ENCODE assay signal across 20 cellular contexts in the genomic region with DNA sequence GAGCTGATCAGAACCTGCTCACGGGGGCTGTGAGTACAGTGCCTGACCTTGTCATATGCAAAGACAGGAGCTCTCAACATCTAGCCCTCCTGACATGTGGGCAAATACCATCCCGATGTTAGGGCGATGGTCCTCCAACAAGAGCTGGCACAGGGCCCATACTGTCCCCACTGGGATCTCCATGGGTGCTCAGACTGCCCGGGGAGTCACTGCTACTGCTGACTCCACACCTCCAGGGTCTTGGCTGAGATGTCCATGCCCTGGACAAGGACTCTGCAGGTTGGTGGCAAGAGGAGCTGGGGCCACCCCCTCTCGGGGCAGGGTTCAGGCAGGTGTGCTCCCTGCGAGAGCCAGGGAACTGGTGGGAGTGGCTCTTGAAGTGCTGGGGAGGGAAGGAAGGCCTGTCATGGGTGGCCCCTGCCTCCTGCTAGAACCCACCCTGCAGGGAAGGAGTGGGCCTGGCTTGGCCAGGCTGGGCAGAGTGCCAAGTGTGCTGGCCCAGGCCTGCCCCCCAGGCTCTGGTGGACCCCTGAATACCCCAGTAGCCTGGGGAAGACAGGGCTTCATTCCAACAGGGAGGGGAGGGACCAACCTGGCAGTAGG. TPM values are rescaled to one million over a fixed set of nuclear protein-coding genes. Genes with fewer than 3 reads are reported as not detected.
A peak's percentile ranks its signal among the peaks of the same experiment; 100 is the strongest.
DNase-seq lines count a peak whose midpoint lies in the region; ATAC-seq and TF ChIP-seq lines count a peak whose summit lies in the region.
"Had no signal": no experiment of that assay in that cellular context is flagged by ENCODE, and none has a peak within 500 bp of the region (broad histone marks: within the 10 kb centered on the region; RNA-seq: fewer than 3 reads in every experiment).

No MANE protein-coding gene starts in this region.

- H3K27me3 ChIP-seq in esophagus muscularis mucosa: no peaks in the 10 kb centered on the region

- peak; percentile 10 for ATAC-seq in mucosa of descending colon
- no peak for ATAC-seq in GM18498 (IDR thresholded peaks at IDR 0.05; ENCODE audit: unreplicated experiment)
- ATAC-seq: activated CD8-positive, alpha-beta T cell treated with anti-CD3 and anti-CD28 coated beads, Interleukin-2, amount 10 ng/mL, durations not matched to agents 7 days and 5 days; activated T-helper 17 cell treated with anti-CD3 and anti-CD28 coated beads, Interleukin-2, amount 50 U/mL, for 72 hours; stimulated activated naive CD8-positive, alpha-beta T cell treated with anti-CD3 and anti-CD28 coated beads, Interleukin-15, Interleukin-2, amounts not matched to agents 100 U/mL and 50 U/mL, for 24 hours had no signal

- TF ChIP-seq POLR2A in esophagus muscularis mucosa (IDR thresholded peaks at IDR 0.05; ENCODE audit: low read depth): no peak

- peaks cover 52 to 84% (median 80%) of the 10 kb centered on the region in 4 donors for H3K4me1 ChIP-seq in esophagus muscularis mucosa
- H3K4me1 ChIP-seq in mucosa of descending colon (ENCODE audit: low read depth): peaks cover 17% of the 10 kb centered on the region

- 51% methylated on average over 5 of the region's 6 CpGs for WGBS in esophagus muscularis mucosa

- peak; percentile 48 for DNase-seq in NCI-H345 (lab: John Stamatoyannopoulos, UW)
- DNase-seq in esophagus muscularis mucosa (ENCODE audit: extremely low spot score): no peak
- peak in 1 of 3 donors; percentile 40 for DNase-seq in mucosa of descending colon
- DNase-seq in superior temporal gyrus (ENCODE audit: extremely low spot score): peak; percentile 49
- no peak for DNase-seq in NCI-H187 (lab: John Stamatoyannopoulos, UW)
- no peak for DNase-seq in GM03348 (ENCODE audit: low spot score)
- DNase-seq in activated CD8-positive, alpha-beta memory T cell treated with anti-CD3 and anti-CD28 coated beads, Interleukin-2, amount 50 U/mL, for 48 hours: no peak
- DNase-seq: activated CD8-positive, alpha-beta T cell treated with anti-CD3 and anti-CD28 coated beads, Interleukin-2, amount 10 ng/mL, durations not matched to agents 7 days and 5 days; Calu3; effector CD4-positive, alpha-beta T cell; GF-D8; mesendoderm; NCI-H1694 treated with DMSO at 0.1 percent for 48 hours; NCI-H524 treated with DMSO at 0.1 percent for 48 hours; PC-3; stimulated activated naive CD8-positive, alpha-beta T cell treated with anti-CD3 and anti-CD28 coated beads, Interleukin-15, Interleukin-2, amounts not matched to agents 100 U/mL and 50 U/mL, for 24 hours had no signal

- peaks cover 20 to 77% (median 59%) of the 10 kb centered on the region in 4 donors for H3K36me3 ChIP-seq in esophagus muscularis mucosa
- H3K36me3 ChIP-seq in mucosa of descending colon (ENCODE audit: low read depth): no peaks in the 10 kb centered on the region

- H3K9me3 ChIP-seq in esophagus muscularis mucosa: no peaks in the 10 kb centered on the region
- no peaks in the 10 kb centered on the region for H3K9me3 ChIP-seq in mucosa of descending colon

- TF ChIP-seq EP300 in esophagus muscularis mucosa (IDR thresholded peaks at IDR 0.05): no peak

- peak overlapping the region; percentile 93 to 96 (median 94) for H3K27ac ChIP-seq in esophagus muscularis mucosa (replicated peaks in 1 of 4)
- H3K27ac ChIP-seq: VCaP had no signal

- H3K4me3 ChIP-seq in esophagus muscularis mucosa (peak overlapping the region; percentile 3 to 27 (median 14)), mucosa of descending colon (no peak overlapping the region)
- H3K4me3 ChIP-seq: smooth muscle cell had no signal

- intact Hi-C loops in esophagus muscularis mucosa (cut with DNase I) (no loop called here), mucosa of descending colon (cut with DNase I, micrococcal nuclease) (no loop called here)

- no peak for TF ChIP-seq CTCF in esophagus muscularis mucosa (IDR thresholded peaks at IDR 0.05)
- TF ChIP-seq CTCF in mucosa of descending colon (IDR thresholded peaks at IDR 0.05): no peak

RNA-seq across cellular contexts. Expression of a gene that starts 6.4 kb away (rescaled TPM):
- total RNA-seq in esophagus muscularis mucosa (10 to 100 TPM; 16.2 to 43.5 (median 35.5) TPM), mucosa of descending colon (10 to 100 TPM; 27.8 to 44.5 (median 33.8) TPM)

RNA-seq across cellular contexts. Expression of a gene that starts 7.4 kb away (rescaled TPM):
- total RNA-seq in esophagus muscularis mucosa: 10 to 100 TPM; 14.5 to 32.1 (median 24.1) TPM
- total RNA-seq in mucosa of descending colon: 10 to 100 TPM; 26.3 to 38.0 (median 28.7) TPM

RNA-seq across cellular contexts. Expression of a gene that starts 16.5 kb away (rescaled TPM):
- total RNA-seq in esophagus muscularis mucosa: 10 to 100 TPM in 2 of 4 donors, 1 to 10 TPM in 2; 6.1 to 12.3 (median 9.1) TPM
- total RNA-seq in mucosa of descending colon: 100 to 1,000 TPM; 269 to 590 (median 405) TPM

RNA-seq across cellular contexts. Expression of a gene that starts 52.5 kb away (rescaled TPM):
- total RNA-seq in esophagus muscularis mucosa (10 to 100 TPM; 35.3 to 71.4 (median 46.3) TPM), mucosa of descending colon (100 to 1,000 TPM in 2 of 3 donors, 10 to 100 TPM in 1; 73.5 to 114 (median 108) TPM)

Comparison
In these comparisons a context has a peak if more than half of its experiments do, and no peak if none do; other contexts are left out.
1. DNase-seq: peak in NCI-H345 (single experiment) and superior temporal gyrus (single experiment); none in esophagus muscularis mucosa (single experiment), NCI-H187 (0 of 2), GM03348 (single experiment) and activated CD8-positive, alpha-beta memory T cell treated with anti-CD3 and anti-CD28 coated beads, Interleukin-2, amount 50 U/mL, for 48 hours (single experiment).
2. RNA of a gene that starts 16.5 kb away (total RNA-seq): 269 to 590 TPM in mucosa of descending colon; 6.1 to 12.3 TPM in esophagus muscularis mucosa; every median in the first group is over 10 times any median in the second.